ENCODE assay signal across 19 cellular contexts in genomic region chr2:173037245-173038106, GRCh38. TPM values are rescaled to one million over a fixed set of nuclear protein-coding genes. Genes with fewer than 3 reads are reported as not detected.
DNase-seq lines count a peak whose midpoint lies in the region; ATAC-seq and TF ChIP-seq lines count a peak whose summit lies in the region.
"Had no signal": no experiment of that assay in that cellular context is flagged by ENCODE, and none has a peak within 500 bp of the region (broad histone marks: within the 10 kb centered on the region; RNA-seq: fewer than 3 reads in every experiment).

No MANE protein-coding gene starts in this region.

- TF ChIP-seq CTCF in GM23338 (conservative IDR thresholded peaks at IDR 0.05; ENCODE audit: low read depth in 2 of 2) (no peak), body of pancreas (IDR thresholded peaks at IDR 0.05) (peak in 1 of 7 experiments; percentile 24)

- no peaks in the 10 kb centered on the region for H3K36me3 ChIP-seq in GM23338 (ENCODE audit: insufficient read depth)
- H3K36me3 ChIP-seq in body of pancreas (replicated peaks in 1 of 2; ENCODE audit: insufficient read depth in 1 of 2, low read depth in 2 of 2) = no peaks in the 10 kb centered on the region
- H3K36me3 ChIP-seq in rectal smooth muscle tissue (ENCODE audit: control insufficient read depth, insufficient read depth, low read length) = no peaks in the 10 kb centered on the region
- H3K36me3 ChIP-seq: ovary had no signal

- no peak overlapping the region for H3K4me2 ChIP-seq in GM23338
- H3K4me2 ChIP-seq: smooth muscle cell had no signal

- no peaks in the 10 kb centered on the region for H3F3A ChIP-seq in GM23338 (replicated peaks; ENCODE audit: low read depth)

- no peaks in the 10 kb centered on the region for H3K9me3 ChIP-seq in body of pancreas
- H3K9me3 ChIP-seq: ovary had no signal

- no peak for TF ChIP-seq POLR2A in body of pancreas (IDR thresholded peaks at IDR 0.05)

- H3K27me3 ChIP-seq in GM23338 (ENCODE audit: insufficient read depth) (no peaks in the 10 kb centered on the region), body of pancreas (no peaks in the 10 kb centered on the region), rectal smooth muscle tissue (ENCODE audit: control insufficient read depth, insufficient read depth, low read length) (no peaks in the 10 kb centered on the region)
- H3K27me3 ChIP-seq: ovary had no signal

- no peak overlapping the region for H3K9ac ChIP-seq in rectal smooth muscle tissue (ENCODE audit: low read length)

- H3K27ac ChIP-seq in GM23338 (ENCODE audit: low read depth) = no peak overlapping the region
- H3K27ac ChIP-seq in body of pancreas = peak overlapping the region; percentile 13 to 42 (median 36)
- H3K27ac ChIP-seq in rectal smooth muscle tissue (ENCODE audit: low read depth, low read length) = peak overlapping the region; percentile 1
- H3K27ac ChIP-seq in substantia nigra (ENCODE audit: low read depth, low read length, poor library complexity, severe bottlenecking) = no peak overlapping the region

- H2AFZ ChIP-seq in GM23338 = peak overlapping the region; percentile 80; the same call in 1 of the 2 replicates

- intact Hi-C loops in body of pancreas (cut with DNase I) (no loop called here), left cardiac atrium (cut with DNase I) (no loop called here)

- no peak overlapping the region for H3K4me3 ChIP-seq in GM23338
- H3K4me3 ChIP-seq in body of pancreas = no peak overlapping the region
- no peak overlapping the region for H3K4me3 ChIP-seq in rectal smooth muscle tissue (ENCODE audit: low read length)
- H3K4me3 ChIP-seq: ovary, smooth muscle cell had no signal

- WGBS in body of pancreas, 2 donors = 25 to 27% methylated on average over 12 of the region's 12 CpGs

- no peaks in the 10 kb centered on the region for H3K79me2 ChIP-seq in GM23338 (replicated peaks; ENCODE audit: insufficient read depth)

- no peaks in the 10 kb centered on the region for H4K20me1 ChIP-seq in GM23338 (replicated peaks; ENCODE audit: insufficient read depth)

- no peak overlapping the region for H3K27ac Mint-ChIP-seq in GM23338
- H3K27ac Mint-ChIP-seq: activated T-helper 2 cell treated with anti-CD3 and anti-CD28 coated beads, Interferon-gamma antibody, Interleukin-2, Interleukin-4, amounts not matched to agents 10 μg/mL and 5 μg/mL and 100 μg/mL, durations not matched to agents 14 hours and 24 hours and 36 hours; CD4-positive, alpha-beta memory T cell had no signal

- H3K4me3 Mint-ChIP-seq in GM23338 = no peak overlapping the region
- H3K4me3 Mint-ChIP-seq: CD4-positive, alpha-beta memory T cell had no signal

- H3K9me3 Mint-ChIP-seq in GM23338 = no peaks in the 10 kb centered on the region
- H3K9me3 Mint-ChIP-seq: activated T-helper 2 cell treated with anti-CD3 and anti-CD28 coated beads, Interferon-gamma antibody, Interleukin-2, Interleukin-4, amounts not matched to agents 10 μg/mL and 5 μg/mL and 100 μg/mL, durations not matched to agents 14 hours and 24 hours and 36 hours; CD4-positive, alpha-beta memory T cell had no signal

- no peaks in the 10 kb centered on the region for H3K9me2 ChIP-seq in GM23338 (ENCODE audit: insufficient read depth)

- no peaks in the 10 kb centered on the region for H3K36me3 Mint-ChIP-seq in GM23338 (ENCODE audit: low read depth)
- H3K36me3 Mint-ChIP-seq: CD4-positive, alpha-beta memory T cell had no signal

- in situ Hi-C loops in KBM-7 (cut with MboI; ENCODE audit: low pct_unique_long_range_greater_than_20kb, low sequenced_read_pairs) = no loop called here

- no peak for DNase-seq in GM23338 (ENCODE audit: low spot score)
- peak; percentile 27 to 60 (median 54) for DNase-seq in body of pancreas
- DNase-seq in left cardiac atrium = no peak
- no peak for DNase-seq in substantia nigra (lab: John Stamatoyannopoulos, UW)
- no peak for DNase-seq in AML-193 (lab: John Stamatoyannopoulos, UW)
- DNase-seq in SW 1271 (lab: John Stamatoyannopoulos, UW) = no peak
- no peak for DNase-seq in KBM-7
- DNase-seq: activated CD4-positive, alpha-beta T cell treated with anti-CD3 and anti-CD28 coated beads for 4 hours; caudate nucleus; CD4-positive, alpha-beta memory T cell; DND-41; KG1; MV-4-11; NCI-H1930; stimulated activated CD4-positive, alpha-beta T cell treated with anti-CD3 and anti-CD28 coated beads, Interleukin-4, amount 100 ng/mL, for 1 hour had no signal

- H3K27me3 Mint-ChIP-seq in GM23338 (ENCODE audit: insufficient read depth, low read depth, poor library complexity) = peaks cover 2% of the 10 kb centered on the region

- H3K4me1 Mint-ChIP-seq in GM23338 = peaks cover 9% of the 10 kb centered on the region; the same call in 2 of the 3 replicates
- H3K4me1 Mint-ChIP-seq: CD4-positive, alpha-beta memory T cell had no signal

- H3K4me1 ChIP-seq in GM23338 (ENCODE audit: insufficient read depth) = no peaks in the 10 kb centered on the region
- peaks cover 25% of the 10 kb centered on the region for H3K4me1 ChIP-seq in body of pancreas
- H3K4me1 ChIP-seq in rectal smooth muscle tissue (ENCODE audit: control insufficient read depth, insufficient read depth, low read length) = no peaks in the 10 kb centered on the region

- ATAC-seq in GM23338 (no peak), body of pancreas (peak; percentile 89), left cardiac atrium (peak; percentile 67 to 71)

TF ChIP-seq in GM23338, 12 proteins besides CTCF, POLR2A, EP300 and RAD21:
- TF ChIP-seq REST (IDR thresholded peaks at IDR 0.05; ENCODE audit: unreplicated experiment) (no peak), ZNF114 (CRISPR knock-in tag; IDR thresholded peaks at IDR 0.05) (no peak), EZH2 (IDR thresholded peaks at IDR 0.05; ENCODE audit: low read depth, unreplicated experiment) (no peak), EZH2phosphoT487 (IDR thresholded peaks at IDR 0.05; ENCODE audit: unreplicated experiment) (no peak), ZNF331 (CRISPR knock-in tag; IDR thresholded peaks at IDR 0.05; ENCODE audit: low read depth) (no peak), ETS1 (IDR thresholded peaks at IDR 0.05) (no peak), NANOG (IDR thresholded peaks at IDR 0.05; ENCODE audit: borderline replicate concordance) (no peak)

RNA-seq across cellular contexts. Expression of gene MAP3K20, which starts 38.2 kb away (rescaled TPM):
- total RNA-seq in GM23338 (2014; rRNA removed; shearing (Covaris generic)) = 9.6 and 13.7 TPM in 2 replicates
- 6.5 and 7.6 TPM in 2 replicates for polyA plus RNA-seq in GM23338 (2016; fragmentation: Nextera tagmentation; extraction: Ambion mirVana)
- 10 to 100 TPM; 11.5 to 18.7 TPM for total RNA-seq in body of pancreas
- 100 to 1,000 TPM; 204 to 206 TPM for total RNA-seq in left cardiac atrium

Comparison
In these comparisons a context has a peak if more than half of its experiments do, and no peak if none do; other contexts are left out.
1. DNase-seq: peak in body of pancreas (4 of 4); none in GM23338 (single experiment), left cardiac atrium (single experiment), substantia nigra (0 of 49), AML-193 (0 of 2), SW 1271 (0 of 2) and KBM-7 (single experiment).
2. H3K27ac ChIP-seq: peak in body of pancreas (4 of 4) and rectal smooth muscle tissue (single experiment); none in GM23338 (single experiment) and substantia nigra (single experiment).
3. RNA of gene MAP3K20, which starts 38.2 kb away (total RNA-seq): 204 to 206 TPM in left cardiac atrium; 11.5 to 18.7 TPM in body of pancreas and 9.6 to 13.7 TPM in GM23338; every median in the first group is over 10 times any median in the second.